Comparison of ENCODE assay signal across 8 cellular contexts in the genomic region with DNA sequence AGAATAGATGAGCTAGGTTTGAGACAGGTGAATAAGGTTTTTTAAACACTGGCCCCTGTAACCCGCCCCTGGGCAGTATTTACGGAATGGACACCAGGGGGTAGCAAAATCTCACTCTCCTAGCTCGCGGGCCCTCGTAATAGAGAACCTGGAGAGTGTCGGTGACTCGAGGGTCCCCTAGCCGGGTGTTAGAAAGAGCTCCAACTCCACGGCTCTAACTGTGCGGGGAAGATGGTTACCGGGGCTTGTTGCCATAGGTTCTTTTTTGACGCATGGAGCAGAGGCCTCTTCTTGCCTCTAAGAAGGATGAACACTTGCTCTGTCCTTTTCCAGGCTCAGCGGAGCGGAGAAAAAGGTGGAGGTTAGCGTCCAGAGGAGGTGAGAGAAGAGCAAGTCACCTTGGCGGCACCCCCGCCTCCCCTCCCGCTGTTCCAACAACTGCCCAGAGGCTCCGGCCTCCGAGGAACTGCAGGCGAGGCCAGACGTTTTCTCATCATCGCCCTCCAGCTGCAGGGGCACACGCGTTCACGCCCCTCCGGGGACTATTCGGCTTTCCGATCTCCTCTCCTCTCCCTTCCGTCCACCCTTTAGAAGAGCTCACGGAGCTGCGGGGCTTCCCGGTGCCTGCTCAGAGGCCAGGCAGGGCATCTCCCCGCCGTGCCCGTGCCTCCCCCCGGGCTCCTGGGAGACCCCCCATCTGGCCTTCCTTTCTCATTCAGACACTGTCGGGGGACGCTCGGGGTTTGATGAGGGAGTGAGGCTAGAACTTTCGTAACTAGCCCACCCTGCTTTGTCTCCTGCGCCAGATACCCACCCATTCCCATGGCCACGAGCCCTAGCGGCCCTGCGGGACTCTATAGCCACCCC. TPM values are rescaled to one million over a fixed set of nuclear protein-coding genes. Genes with fewer than 3 reads are reported as not detected.
DNase-seq lines count a peak whose midpoint lies in the region; ATAC-seq and TF ChIP-seq lines count a peak whose summit lies in the region.

No MANE protein-coding gene starts in this region.

- peaks cover 0 to 3% (median 0%) of the 10 kb centered on the region in 3 donors for H3K36me3 ChIP-seq in esophagus squamous epithelium
- H3K36me3 ChIP-seq in mucosa of rectum (ENCODE audit: control insufficient read depth in 2 of 2, insufficient read depth in 2 of 2, low read length in 2 of 2): peaks cover 6 to 8% of the 10 kb centered on the region in 2 donors

- H3K9ac ChIP-seq in mucosa of rectum (ENCODE audit: low read depth in 1 of 2, low read length in 2 of 2): peak overlapping the region; percentile 68 to 83

- H3K4me1 ChIP-seq in esophagus squamous epithelium (peaks cover 23 to 49% (median 29%) of the 10 kb centered on the region in 3 donors), mucosa of rectum (ENCODE audit: control insufficient read depth in 2 of 2, insufficient read depth in 2 of 2, low read length in 2 of 2) (peaks cover 33% of the 10 kb centered on the region in 2 donors)

- TF ChIP-seq CTCF in esophagus squamous epithelium (IDR thresholded peaks at IDR 0.05): peak; percentile 52 to 71 (median 62)

- intact Hi-C loops in esophagus squamous epithelium (cut with DNase I): no loop called here

- no peak for TF ChIP-seq POLR2A in esophagus squamous epithelium (IDR thresholded peaks at IDR 0.05)

- ATAC-seq in HG03354 (IDR thresholded peaks at IDR 0.05; ENCODE audit: poor library complexity, severe bottlenecking, unreplicated experiment): no peak

- H3K27me3 ChIP-seq in esophagus squamous epithelium (peaks cover 0 to 33% (median 0%) of the 10 kb centered on the region in 4 donors), mucosa of rectum (ENCODE audit: control insufficient read depth in 2 of 2, insufficient read depth in 2 of 2, low read length in 2 of 2) (no peaks in the 10 kb centered on the region)

- peak overlapping the region; percentile 45 to 85 (median 66) for H3K4me3 ChIP-seq in esophagus squamous epithelium
- peak overlapping the region; percentile 52 to 70 for H3K4me3 ChIP-seq in mucosa of rectum (ENCODE audit: low read length in 2 of 2)

- H3K27ac ChIP-seq in esophagus squamous epithelium (peak overlapping the region in 3 of 4 donors; percentile 83 to 91 (median 88)), mucosa of rectum (ENCODE audit: low read depth in 2 of 2, low read length in 2 of 2) (peak overlapping the region; percentile 18 to 93), temporal lobe (ENCODE audit: low read depth, low read length) (peak overlapping the region; percentile 89)

- peak; percentile 75 for DNase-seq in Ammon's horn (ENCODE audit: low spot score)
- DNase-seq in HCEC 1CT: peak; percentile 35
- peak; percentile 43 for DNase-seq in NCI-H526 treated with DMSO at 0.1 percent for 48 hours (lab: John Stamatoyannopoulos, UW)
- DNase-seq in activated CD8-positive, alpha-beta memory T cell treated with anti-CD3 and anti-CD28 coated beads for 24 hours: peak; percentile 72
- no peak for DNase-seq in esophagus squamous epithelium (lab: John Stamatoyannopoulos, UW)

- 3 to 7% methylated on average over 21 to 26 of the region's 45 CpGs for WGBS in esophagus squamous epithelium, 2 donors

- H3K9me3 ChIP-seq in esophagus squamous epithelium (no peaks in the 10 kb centered on the region), mucosa of rectum (ENCODE audit: control insufficient read depth in 2 of 2, low read length in 2 of 2) (no peaks in the 10 kb centered on the region)

RNA-seq across cellular contexts. Expression of a gene that starts 1.4 kb away (rescaled TPM):
- total RNA-seq in esophagus squamous epithelium (10 to 100 TPM in 1 of 4 donors, 1 to 10 TPM in 3; 1.3 to 10.3 (median 3.6) TPM), temporal lobe (15.0 TPM)

RNA-seq across cellular contexts. Expression of a gene that starts 11.1 kb away (rescaled TPM):
- total RNA-seq in esophagus squamous epithelium: not detected
- total RNA-seq in temporal lobe: not detected

RNA-seq across cellular contexts. Expression of a gene that starts 26.6 kb away (rescaled TPM):
- 10 to 100 TPM in 1 of 4 donors, 1 to 10 TPM in 1, under 1 TPM in 1, not detected in 1; 0.97 to 13.3 (median 1.1) TPM for total RNA-seq in esophagus squamous epithelium
- total RNA-seq in temporal lobe: not detected

RNA-seq across cellular contexts. Expression of a gene that starts 29.7 kb away (rescaled TPM):
- total RNA-seq in esophagus squamous epithelium: 10 to 100 TPM; 47.1 to 68.3 (median 61.3) TPM
- 5.7 TPM for total RNA-seq in temporal lobe

RNA-seq across cellular contexts. Expression of a gene that starts 32.1 kb away (rescaled TPM):
- total RNA-seq in esophagus squamous epithelium: 1 to 10 TPM in 1 of 4 donors, under 1 TPM in 1, not detected in 2; 0.95 to 1.5 TPM
- total RNA-seq in temporal lobe: not detected
